In the genomic region with DNA sequence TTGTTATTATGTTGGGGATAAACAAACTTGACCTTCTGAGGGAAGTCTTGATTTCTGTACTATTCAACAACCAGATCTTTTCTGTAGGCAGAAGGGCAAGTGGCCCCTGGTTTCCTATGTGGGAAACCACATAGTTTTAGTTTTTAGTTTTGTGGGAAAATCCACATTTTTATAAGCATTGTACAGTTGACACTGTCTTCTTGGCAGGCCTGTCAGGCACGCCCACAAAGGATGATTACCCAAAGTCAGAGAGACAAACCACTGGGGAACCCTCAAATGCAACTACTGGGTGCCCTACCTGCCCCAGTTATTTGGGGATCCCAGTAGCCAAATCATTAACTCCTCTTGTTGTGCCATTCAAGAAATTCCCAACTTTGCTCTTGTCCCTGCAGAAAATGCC, we compare ENCODE assay signal across 3 cellular contexts.
"Had no signal": no experiment of that assay in that cellular context is flagged by ENCODE, and none has a peak within 500 bp of the region (broad histone marks: within the 10 kb centered on the region; RNA-seq: fewer than 3 reads in every experiment).

No MANE protein-coding gene starts in this region.

- ATAC-seq: GM12878 had no signal

- DNase-seq: GDM1, GF-D8 had no signal
